Comparison of ENCODE assay signal across 12 cellular contexts in genomic region chr11:8731647-8732188, GRCh38. TPM values are rescaled to one million over a fixed set of nuclear protein-coding genes. Genes with fewer than 3 reads are reported as not detected.
DNase-seq lines count a peak whose midpoint lies in the region; ATAC-seq and TF ChIP-seq lines count a peak whose summit lies in the region.
"Had no signal": no experiment of that assay in that cellular context is flagged by ENCODE, and none has a peak within 500 bp of the region (broad histone marks: within the 10 kb centered on the region; RNA-seq: fewer than 3 reads in every experiment).

No MANE protein-coding gene starts in this region.

- no peak for TF ChIP-seq CTCF in smooth muscle cell (IDR thresholded peaks at IDR 0.05; ENCODE audit: borderline replicate concordance, insufficient read depth, poor library complexity, severe bottlenecking)

- H3K79me2 ChIP-seq in smooth muscle cell (ENCODE audit: low read depth), result peaks cover 55% of the 10 kb centered on the region

- no peak overlapping the region for H3K4me2 ChIP-seq in smooth muscle cell

- H3K4me1 ChIP-seq in smooth muscle cell (ENCODE audit: low read depth), result peaks cover 16% of the 10 kb centered on the region

- 92% methylated on average over 3 of the region's 3 CpGs for WGBS in smooth muscle cell (ENCODE audit: low lambda C conversion rate)

- ATAC-seq in GM18508 (IDR thresholded peaks at IDR 0.05; ENCODE audit: insufficient read depth, unreplicated experiment), result peak; percentile 10
- ATAC-seq in HG03354 (IDR thresholded peaks at IDR 0.05; ENCODE audit: poor library complexity, severe bottlenecking, unreplicated experiment), result peak; percentile 39
- ATAC-seq in HG02588 (IDR thresholded peaks at IDR 0.05; ENCODE audit: unreplicated experiment), result no peak
- ATAC-seq in HG03045 (IDR thresholded peaks at IDR 0.05; ENCODE audit: unreplicated experiment), result no peak

- peak overlapping the region; percentile 63 for H3K27ac Mint-ChIP-seq in dendritic cell treated with granulocyte-macrophage colony-stimulating factor and Interleukin-4, amounts not matched to agents 40 ng/mL and 50 ng/mL, for 4 days
- H3K27ac Mint-ChIP-seq in T-helper 2 cell treated with Interferon-gamma antibody and Interleukin-4, amounts not matched to agents 5 μg/mL and 100 μg/mL, for 36 hours, result no peak overlapping the region
- H3K27ac Mint-ChIP-seq: T-helper 1 cell treated with Interleukin-12 subunit alpha and Interleukin-12 subunit beta and Interleukin-4 antibody, amounts not matched to agents 30 μg/mL and 1 μg/mL, for 36 hours had no signal

- DNase-seq in smooth muscle cell (lab: John Stamatoyannopoulos, UW; ENCODE audit: unreplicated experiment) (no peak), NCI-H1092 treated with DMSO at 0.1 percent for 48 hours (lab: John Stamatoyannopoulos, UW) (no peak)
- DNase-seq in T-helper 2 cell treated with Interferon-gamma antibody and Interleukin-4, amounts not matched to agents 5 μg/mL and 100 μg/mL, for 36 hours (ENCODE audit: low spot score), result no peak
- DNase-seq: activated CD4-positive, alpha-beta T cell treated with anti-CD3 and anti-CD28 coated beads, Interleukin-2, amount 50 U/mL, for 48 hours; activated gamma-delta T cell had no signal

- no peaks in the 10 kb centered on the region for H3K27me3 ChIP-seq in smooth muscle cell (ENCODE audit: low read depth)

- H4K20me1 ChIP-seq in smooth muscle cell (ENCODE audit: low read depth), result peaks cover 98% of the 10 kb centered on the region

- no peaks in the 10 kb centered on the region for H3K36me3 Mint-ChIP-seq in dendritic cell treated with granulocyte-macrophage colony-stimulating factor and Interleukin-4, amounts not matched to agents 40 ng/mL and 50 ng/mL, for 4 days (ENCODE audit: low read depth)
- no peaks in the 10 kb centered on the region for H3K36me3 Mint-ChIP-seq in T-helper 2 cell treated with Interferon-gamma antibody and Interleukin-4, amounts not matched to agents 5 μg/mL and 100 μg/mL, for 36 hours (ENCODE audit: low read depth)

- no peaks in the 10 kb centered on the region for H3K9me3 ChIP-seq in smooth muscle cell (replicated peaks; ENCODE audit: low read depth)

- intact Hi-C loops in dendritic cell treated with granulocyte-macrophage colony-stimulating factor and Interleukin-4, amounts not matched to agents 40 ng/mL and 50 ng/mL, for 4 days (cut with micrococcal nuclease), result no loop called here

- H3K27me3 Mint-ChIP-seq in dendritic cell treated with granulocyte-macrophage colony-stimulating factor and Interleukin-4, amounts not matched to agents 40 ng/mL and 50 ng/mL, for 4 days, result peaks cover 10% of the 10 kb centered on the region
- H3K27me3 Mint-ChIP-seq in T-helper 2 cell treated with Interferon-gamma antibody and Interleukin-4, amounts not matched to agents 5 μg/mL and 100 μg/mL, for 36 hours (ENCODE audit: low read depth), result no peaks in the 10 kb centered on the region

- no peaks in the 10 kb centered on the region for H3K9me3 Mint-ChIP-seq in dendritic cell treated with granulocyte-macrophage colony-stimulating factor and Interleukin-4, amounts not matched to agents 40 ng/mL and 50 ng/mL, for 4 days
- H3K9me3 Mint-ChIP-seq in T-helper 2 cell treated with Interferon-gamma antibody and Interleukin-4, amounts not matched to agents 5 μg/mL and 100 μg/mL, for 36 hours, result no peaks in the 10 kb centered on the region
- H3K9me3 Mint-ChIP-seq: neural crest cell; T-helper 1 cell treated with Interleukin-12 subunit alpha and Interleukin-12 subunit beta and Interleukin-4 antibody, amounts not matched to agents 30 μg/mL and 1 μg/mL, for 36 hours had no signal

- peaks cover 18% of the 10 kb centered on the region for H3K4me1 Mint-ChIP-seq in dendritic cell treated with granulocyte-macrophage colony-stimulating factor and Interleukin-4, amounts not matched to agents 40 ng/mL and 50 ng/mL, for 4 days (ENCODE audit: low read depth)
- H3K4me1 Mint-ChIP-seq in T-helper 2 cell treated with Interferon-gamma antibody and Interleukin-4, amounts not matched to agents 5 μg/mL and 100 μg/mL, for 36 hours (ENCODE audit: low read depth), result no peaks in the 10 kb centered on the region

- H3K4me3 Mint-ChIP-seq in dendritic cell treated with granulocyte-macrophage colony-stimulating factor and Interleukin-4, amounts not matched to agents 40 ng/mL and 50 ng/mL, for 4 days, result no peak overlapping the region
- no peak overlapping the region for H3K4me3 Mint-ChIP-seq in T-helper 2 cell treated with Interferon-gamma antibody and Interleukin-4, amounts not matched to agents 5 μg/mL and 100 μg/mL, for 36 hours
- H3K4me3 Mint-ChIP-seq: neural crest cell; T-helper 1 cell treated with Interleukin-12 subunit alpha and Interleukin-12 subunit beta and Interleukin-4 antibody, amounts not matched to agents 30 μg/mL and 1 μg/mL, for 36 hours had no signal

- H3F3A ChIP-seq in smooth muscle cell (ENCODE audit: low read depth), result peaks cover 6% of the 10 kb centered on the region

- peak overlapping the region; percentile 71 for H3K27ac ChIP-seq in smooth muscle cell (ENCODE audit: low read depth)

- H3K36me3 ChIP-seq in smooth muscle cell (ENCODE audit: low read depth), result no peaks in the 10 kb centered on the region

- no peak overlapping the region for H3K9ac ChIP-seq in smooth muscle cell (ENCODE audit: low read depth)

- no peak overlapping the region for H2AFZ ChIP-seq in smooth muscle cell (ENCODE audit: low read depth)

- H3K4me3 ChIP-seq in smooth muscle cell, result no peak overlapping the region

RNA-seq across cellular contexts. Expression of gene RPL27A, which starts 49.1 kb away (rescaled TPM):
- total RNA-seq in smooth muscle cell, result 731 and 1,140 TPM in 2 replicates
- 817 and 878 TPM in 2 replicates for polyA plus RNA-seq in smooth muscle cell

RNA-seq across cellular contexts. Expression of gene TRIM66, which starts 49.3 kb away (rescaled TPM):
- 5.8 and 7.1 TPM in 2 replicates for total RNA-seq in smooth muscle cell
- polyA plus RNA-seq in smooth muscle cell, result 0.24 and 0.93 TPM in 2 replicates

Comparison
In these comparisons a context has a peak if more than half of its experiments do, and no peak if none do; other contexts are left out.
1. ATAC-seq: peak in GM18508 (single experiment) and HG03354 (single experiment); none in HG02588 (single experiment) and HG03045 (single experiment).